In genomic region chr4:174255790-174256189, GRCh38 we compare ENCODE assay signal across 19 cellular contexts. TPM values are rescaled to one million over a fixed set of nuclear protein-coding genes. Genes with fewer than 3 reads are reported as not detected.
DNase-seq lines count a peak whose midpoint lies in the region; ATAC-seq and TF ChIP-seq lines count a peak whose summit lies in the region.
"Had no signal": no experiment of that assay in that cellular context is flagged by ENCODE, and none has a peak within 500 bp of the region (broad histone marks: within the 10 kb centered on the region; RNA-seq: fewer than 3 reads in every experiment).

No MANE protein-coding gene starts in this region.

- CTCF ChIA-PET in MCF 10A (lab: Yijun Ruan, JAX), result interaction anchor here (1.4 kb wide), 1 partner anchor 33 kb away, joined by 3 read pairs; no protein-coding TSS in a partner anchor

- no peaks in the 10 kb centered on the region for H3K27me3 Mint-ChIP-seq in MCF 10A (ENCODE audit: insufficient read depth, unreplicated experiment)
- H3K27me3 Mint-ChIP-seq: activated CD4-positive, alpha-beta memory T cell treated with anti-CD3 and anti-CD28 coated beads for 36 hours; activated T-helper 17 cell treated with anti-CD3 and anti-CD28 coated beads, Interleukin-2, amount 50 U/mL, for 72 hours had no signal

- no peaks in the 10 kb centered on the region for H3K9me3 Mint-ChIP-seq in MCF 10A (ENCODE audit: unreplicated experiment)
- H3K9me3 Mint-ChIP-seq: activated CD4-positive, alpha-beta memory T cell treated with anti-CD3 and anti-CD28 coated beads for 36 hours; activated T-helper 17 cell treated with anti-CD3 and anti-CD28 coated beads, Interleukin-2, amount 50 U/mL, for 72 hours; HFFc6 had no signal

- H3K4me3 Mint-ChIP-seq in MCF 10A (ENCODE audit: unreplicated experiment), result peak overlapping the region; percentile 29
- H3K4me3 Mint-ChIP-seq: activated CD4-positive, alpha-beta memory T cell treated with anti-CD3 and anti-CD28 coated beads for 36 hours; activated T-helper 17 cell treated with anti-CD3 and anti-CD28 coated beads, Interleukin-2, amount 50 U/mL, for 72 hours; HFFc6 had no signal

- H3K4me3 ChIP-seq in breast epithelium, result no peak overlapping the region
- H3K4me3 ChIP-seq in fibroblast of mammary gland (ENCODE audit: control insufficient read depth, low read depth, low read length), result no peak overlapping the region
- peak overlapping the region; percentile 36 to 37 for H3K4me3 ChIP-seq in stomach smooth muscle (ENCODE audit: low read length in 2 of 2)
- no peak overlapping the region for H3K4me3 ChIP-seq in colonic mucosa
- H3K4me3 ChIP-seq: sigmoid colon had no signal

- no peaks in the 10 kb centered on the region for H3K4me1 Mint-ChIP-seq in MCF 10A (ENCODE audit: insufficient read depth, unreplicated experiment)

- POLR2A ChIA-PET in MCF 10A (lab: Yijun Ruan, JAX), result interaction anchor here (0.9 to 2.9 kb wide), 2 partner anchors 27 to 51 kb away, joined by 3 to 12 read pairs; partner anchors contain the start of genes CEP44 and FBXO8

- peak; percentile 23 for DNase-seq in MCF 10A (ENCODE audit: unreplicated experiment)
- DNase-seq in breast epithelium (ENCODE audit: low spot score in 2 of 2), result no peak
- peak; percentile 45 to 48 for DNase-seq in SHP77 (lab: John Stamatoyannopoulos, UW)
- peak; percentile 67 for DNase-seq in fibroblast of mammary gland (ENCODE audit: low read depth)
- DNase-seq in colonic mucosa, result no peak
- DNase-seq in NCI-H1417 treated with DMSO at 0.1 percent for 48 hours (lab: John Stamatoyannopoulos, UW), result no peak
- DNase-seq: ACHN; activated CD4-positive, alpha-beta memory T cell treated with anti-CD3 and anti-CD28 coated beads for 36 hours; amygdala; NCI-H187; NCI-H526; sigmoid colon; stimulated activated naive CD4-positive, alpha-beta T cell; T1000 had no signal

- H3K27ac ChIP-seq in breast epithelium, result no peak overlapping the region
- H3K27ac ChIP-seq in stomach smooth muscle (ENCODE audit: low read length), result no peak overlapping the region
- no peak overlapping the region for H3K27ac ChIP-seq in colonic mucosa
- H3K27ac ChIP-seq: neutrophil had no signal

- intact Hi-C loops in MCF 10A (cut with micrococcal nuclease), result no loop called here
- intact Hi-C loops in breast epithelium (cut with DNase I; ENCODE audit: low total_unique reads), result no loop called here
- intact Hi-C loops in colonic mucosa (cut with DNase I), result no loop called here

- no peak for TF ChIP-seq CTCF in MCF 10A (IDR thresholded peaks at IDR 0.05; ENCODE audit: unreplicated experiment)
- no peak for TF ChIP-seq CTCF in breast epithelium (IDR thresholded peaks at IDR 0.05)
- no peak for TF ChIP-seq CTCF in fibroblast of mammary gland (conservative IDR thresholded peaks at IDR 0.05; ENCODE audit: control insufficient read depth, insufficient read depth, low read depth, low read length)
- no peak for TF ChIP-seq CTCF in colonic mucosa (IDR thresholded peaks at IDR 0.05)

- H3K9me3 ChIP-seq in breast epithelium (no peaks in the 10 kb centered on the region), stomach smooth muscle (ENCODE audit: control insufficient read depth in 2 of 2, low read length in 2 of 2) (no peaks in the 10 kb centered on the region), colonic mucosa (no peaks in the 10 kb centered on the region)
- H3K9me3 ChIP-seq: neutrophil, sigmoid colon had no signal

- no peak for TF ChIP-seq POLR2A in breast epithelium (IDR thresholded peaks at IDR 0.05)

- peaks cover under 1% of the 10 kb centered on the region for H3K36me3 Mint-ChIP-seq in MCF 10A (ENCODE audit: insufficient read depth, unreplicated experiment)

- ATAC-seq in HG03469 (IDR thresholded peaks at IDR 0.05; ENCODE audit: unreplicated experiment), result no peak
- ATAC-seq: activated T-helper 17 cell treated with anti-CD3 and anti-CD28 coated beads, Interleukin-2, amount 50 U/mL, for 72 hours had no signal

- no peak overlapping the region for H3K9ac ChIP-seq in stomach smooth muscle (ENCODE audit: low read length in 2 of 2)
- H3K9ac ChIP-seq in colonic mucosa (ENCODE audit: low read depth in 2 of 2, low read length in 2 of 2), result no peak overlapping the region

- H3K27me3 ChIP-seq in breast epithelium (no peaks in the 10 kb centered on the region), stomach smooth muscle (ENCODE audit: control insufficient read depth in 1 of 2, insufficient read depth in 2 of 2, low read length in 2 of 2) (no peaks in the 10 kb centered on the region), colonic mucosa (no peaks in the 10 kb centered on the region)
- H3K27me3 ChIP-seq: neutrophil, sigmoid colon had no signal

- H3K36me3 ChIP-seq in breast epithelium, result no peaks in the 10 kb centered on the region
- peaks cover 0 to 3% of the 10 kb centered on the region in 2 donors for H3K36me3 ChIP-seq in stomach smooth muscle (ENCODE audit: control insufficient read depth in 2 of 2, insufficient read depth in 2 of 2, low read length in 2 of 2)
- H3K36me3 ChIP-seq in colonic mucosa, result no peaks in the 10 kb centered on the region

- BruUV-seq in MCF 10A (replicated peaks; lab: Mats Ljungman, UMichigan), result no TSS peak

- no peaks in the 10 kb centered on the region for H3K4me1 ChIP-seq in breast epithelium
- no peaks in the 10 kb centered on the region for H3K4me1 ChIP-seq in stomach smooth muscle (ENCODE audit: control insufficient read depth, insufficient read depth, low read length)
- H3K4me1 ChIP-seq in colonic mucosa, result no peaks in the 10 kb centered on the region

- H3K27ac Mint-ChIP-seq in MCF 10A (ENCODE audit: low read depth, unreplicated experiment), result no peak overlapping the region
- H3K27ac Mint-ChIP-seq: activated CD4-positive, alpha-beta memory T cell treated with anti-CD3 and anti-CD28 coated beads for 36 hours; activated T-helper 17 cell treated with anti-CD3 and anti-CD28 coated beads, Interleukin-2, amount 50 U/mL, for 72 hours; HFFc6 had no signal

RNA-seq across cellular contexts. Expression of gene FBXO8, which starts 27.7 kb away (rescaled TPM):
- 22.1 and 30.6 TPM in 2 replicates for total RNA-seq in MCF 10A (2022)
- 10 to 100 TPM; 29.2 to 49.0 (median 35.2) TPM for total RNA-seq in breast epithelium
- 10 to 100 TPM; 22.2 to 35.1 TPM for total RNA-seq in colonic mucosa

RNA-seq across cellular contexts. Expression of gene CEP44, which starts 27.9 kb away (rescaled TPM):
- total RNA-seq in MCF 10A (2022) (15.3 and 16.9 TPM in 2 replicates), breast epithelium (10 to 100 TPM; 12.2 to 30.9 (median 19.7) TPM), colonic mucosa (10 to 100 TPM; 14.2 to 15.3 TPM)

Comparison
In these comparisons a context has a peak if more than half of its experiments do, and no peak if none do; other contexts are left out.
1. DNase-seq: peak in MCF 10A (single experiment), SHP77 (2 of 2) and fibroblast of mammary gland (single experiment); none in breast epithelium (0 of 2), colonic mucosa (single experiment) and NCI-H1417 treated with DMSO at 0.1 percent for 48 hours (single experiment).
2. H3K4me3 ChIP-seq: peak in stomach smooth muscle (2 of 2); none in breast epithelium (0 of 3), fibroblast of mammary gland (single experiment) and colonic mucosa (single experiment).